14 cellular contexts compared by ENCODE assay signal in genomic region chr1:29786195-29786594, GRCh38.
"Had no signal": no experiment of that assay in that cellular context is flagged by ENCODE, and none has a peak within 500 bp of the region (broad histone marks: within the 10 kb centered on the region; RNA-seq: fewer than 3 reads in every experiment).

No MANE protein-coding gene starts in this region.

- H3K27ac ChIP-seq: adrenal gland, cardiac muscle cell, coronary artery, esophagus squamous epithelium, psoas muscle, right lobe of liver, suprapubic skin had no signal

- DNase-seq: activated effector memory CD4-positive, alpha-beta T cell treated with anti-CD3 and anti-CD28 coated beads, Interleukin-2, amount 50 U/mL, for 16 hours; activated T-cell treated with anti-CD3 and anti-CD28 coated beads, Interleukin-2, amount 50 U/mL, for 48 hours; esophagus squamous epithelium; kidney glomerular epithelial cell; nephron progenitor cell; psoas muscle; trophoblast cell had no signal

- H3K4me3 ChIP-seq: adrenal gland, cardiac muscle cell, coronary artery, esophagus squamous epithelium, psoas muscle, right lobe of liver, suprapubic skin had no signal

- H3K27ac Mint-ChIP-seq: activated naive CD4-positive, alpha-beta T cell treated with anti-CD3 and anti-CD28 coated beads, Interleukin-2, amount 50 U/mL, for 24 hours; nephron progenitor cell; stimulated activated naive CD8-positive, alpha-beta T cell treated with anti-CD3 and anti-CD28 coated beads, Interleukin-15, Interleukin-2, amounts not matched to agents 100 ng/mL and 50 ng/mL, for 24 hours had no signal

- H3K36me3 Mint-ChIP-seq: activated naive CD4-positive, alpha-beta T cell treated with anti-CD3 and anti-CD28 coated beads, Interleukin-2, amount 50 U/mL, for 24 hours had no signal

- H3K9me3 Mint-ChIP-seq: activated naive CD4-positive, alpha-beta T cell treated with anti-CD3 and anti-CD28 coated beads, Interleukin-2, amount 50 U/mL, for 24 hours; nephron progenitor cell; stimulated activated naive CD8-positive, alpha-beta T cell treated with anti-CD3 and anti-CD28 coated beads, Interleukin-15, Interleukin-2, amounts not matched to agents 100 ng/mL and 50 ng/mL, for 24 hours had no signal

- H3K36me3 ChIP-seq: adrenal gland, cardiac muscle cell, esophagus squamous epithelium, right lobe of liver, suprapubic skin had no signal

- H3K4me1 ChIP-seq: adrenal gland, esophagus squamous epithelium, psoas muscle, right lobe of liver, suprapubic skin had no signal

- H3K27me3 ChIP-seq: right lobe of liver had no signal

- H3K4me1 Mint-ChIP-seq: activated naive CD4-positive, alpha-beta T cell treated with anti-CD3 and anti-CD28 coated beads, Interleukin-2, amount 50 U/mL, for 24 hours; nephron progenitor cell had no signal

- H3K9me3 ChIP-seq: adrenal gland, esophagus squamous epithelium, psoas muscle, right lobe of liver, suprapubic skin had no signal

- H3K4me3 Mint-ChIP-seq: activated naive CD4-positive, alpha-beta T cell treated with anti-CD3 and anti-CD28 coated beads, Interleukin-2, amount 50 U/mL, for 24 hours; nephron progenitor cell; stimulated activated naive CD8-positive, alpha-beta T cell treated with anti-CD3 and anti-CD28 coated beads, Interleukin-15, Interleukin-2, amounts not matched to agents 100 ng/mL and 50 ng/mL, for 24 hours had no signal

- ATAC-seq: psoas muscle had no signal
